In genomic region chr1:94736549-94736948, GRCh38 we compare ENCODE assay signal across 1 cellular context.
TF ChIP-seq lines count a peak whose summit lies in the region.

No MANE protein-coding gene starts in this region.

TF ChIP-seq in HepG2, 621 proteins besides CTCF, POLR2A, EP300 and RAD21 (continued from another document):
- peak; percentile 45 for TF ChIP-seq PAXIP1 (CRISPR knock-in tag; conservative IDR thresholded peaks at IDR 0.05)
- TF ChIP-seq ETS1 (CRISPR knock-in tag; IDR thresholded peaks at IDR 0.05), result no peak
- TF ChIP-seq SALL1 (CRISPR knock-in tag; IDR thresholded peaks at IDR 0.05), result peak; percentile 43; the same call in 1 of the 2 replicates
- no peak for TF ChIP-seq SALL2 (CRISPR knock-in tag; IDR thresholded peaks at IDR 0.05)
- TF ChIP-seq KDM4B (CRISPR knock-in tag; IDR thresholded peaks at IDR 0.05), result no peak
- TF ChIP-seq SOX6 (IDR thresholded peaks at IDR 0.05), result no peak
- TF ChIP-seq SOX6 (CRISPR knock-in tag; IDR thresholded peaks at IDR 0.05), result peak; percentile 62
- no peak for TF ChIP-seq TP53 (CRISPR knock-in tag; conservative IDR thresholded peaks at IDR 0.05)
- TF ChIP-seq FOXJ3 (CRISPR knock-in tag; IDR thresholded peaks at IDR 0.05; ENCODE audit: borderline replicate concordance), result peak; percentile 20; the same call in 1 of the 2 replicates
- 0 out of 2 replicates have a peak, but pooled peaks have one; percentile 11 for TF ChIP-seq SAP130 (CRISPR knock-in tag; IDR thresholded peaks at IDR 0.05; ENCODE audit: low read depth)
- TF ChIP-seq SOX5 (CRISPR knock-in tag; IDR thresholded peaks at IDR 0.05; ENCODE audit: borderline replicate concordance), result peak; percentile 61; the same call in 1 of the 2 replicates
- peak; percentile 57; the same call in 1 of the 2 replicates for TF ChIP-seq FOXP4 (CRISPR knock-in tag; IDR thresholded peaks at IDR 0.05)
- TF ChIP-seq HDAC2 (CRISPR knock-in tag; IDR thresholded peaks at IDR 0.05), result peak; percentile 44
- TF ChIP-seq ATF1 (CRISPR knock-in tag; IDR thresholded peaks at IDR 0.05), result no peak
- TF ChIP-seq PATZ1 (CRISPR knock-in tag; IDR thresholded peaks at IDR 0.05), result peak; percentile 74
- TF ChIP-seq FOXA1 (IDR thresholded peaks at IDR 0.05), result no peak
- peak; percentile 63 for TF ChIP-seq FOXA1 (CRISPR knock-in tag; IDR thresholded peaks at IDR 0.05)
- TF ChIP-seq HDAC1 (CRISPR knock-in tag; IDR thresholded peaks at IDR 0.05), result no peak
